In genomic region chr6:90222724-90223198, GRCh38 we compare ENCODE assay signal across 11 cellular contexts.
DNase-seq lines count a peak whose midpoint lies in the region; ATAC-seq and TF ChIP-seq lines count a peak whose summit lies in the region.
"Had no signal": no experiment of that assay in that cellular context is flagged by ENCODE, and none has a peak within 500 bp of the region (broad histone marks: within the 10 kb centered on the region; RNA-seq: fewer than 3 reads in every experiment).

No MANE protein-coding gene starts in this region.

- no peak overlapping the region for H3K23ac ChIP-seq in H9 (ENCODE audit: insufficient read length, low read depth, low read length)

- ATAC-seq in GM21723 (IDR thresholded peaks at IDR 0.05; ENCODE audit: unreplicated experiment): no peak

- H3K4ac ChIP-seq in H9 (ENCODE audit: low read depth, low read length): no peak overlapping the region

- no peak overlapping the region for H2BK5ac ChIP-seq in H9 (ENCODE audit: insufficient read length, low read length)

- no peak overlapping the region for H2AK5ac ChIP-seq in H9 (ENCODE audit: insufficient read length, low read length)

- H3K27ac ChIP-seq in H9 (ENCODE audit: insufficient read length, low read depth, low read length): no peak overlapping the region
- H3K27ac ChIP-seq in prostate gland: no peak overlapping the region

- peaks cover 4 to 12% (median 8%) of the 10 kb centered on the region in 3 experiments for H3K36me3 Mint-ChIP-seq in H9 (ENCODE audit: insufficient read depth in 1 of 3, low read depth in 3 of 3)

- H3K27me3 Mint-ChIP-seq in H9 (ENCODE audit: low read depth): no peaks in the 10 kb centered on the region

- no peak overlapping the region for H3K18ac ChIP-seq in H9 (ENCODE audit: insufficient read length, low read depth, low read length)

- no peaks in the 10 kb centered on the region for H4K20me1 ChIP-seq in H9 (ENCODE audit: control insufficient read depth, insufficient read depth, insufficient read length)

- peaks cover 7 to 12% of the 10 kb centered on the region in 2 experiments; a peak in 4 of 5 replicates for H3K9me3 Mint-ChIP-seq in H9

- no peaks in the 10 kb centered on the region for H3K23me2 ChIP-seq in H9 (ENCODE audit: insufficient read length, low read depth, low read length, poor library complexity, severe bottlenecking)

- H3K4me3 ChIP-seq in prostate gland: no peak overlapping the region

- no peak overlapping the region for H3K14ac ChIP-seq in H9 (ENCODE audit: insufficient read depth, low read length)

- no CpG with 5 or more reads among the region's 10 CpGs for WGBS in H9 (ENCODE audit: extremely low coverage, insufficient read length, low lambda C conversion rate)
- WGBS in prostate gland: 91% methylated on average over 10 of the region's 10 CpGs

- peaks cover 6% of the 10 kb centered on the region; the same call in 1 of the 2 replicates for H3K4me1 ChIP-seq in H9 (ENCODE audit: insufficient read depth, low read length)
- H3K4me1 ChIP-seq in prostate gland (replicated peaks): peaks cover 13% of the 10 kb centered on the region

- H4K5ac ChIP-seq in H9 (ENCODE audit: insufficient read length, low read depth, low read length): no peak overlapping the region

- no peak for TF ChIP-seq POLR2A in prostate gland (IDR thresholded peaks at IDR 0.05)

- no peak overlapping the region for H2AFZ ChIP-seq in H9 (ENCODE audit: low read length)

- H3K4me1 Mint-ChIP-seq in H9: peaks cover 8 to 13% of the 10 kb centered on the region in 2 experiments

- no peak overlapping the region for H3K4me3 Mint-ChIP-seq in H9
- H3K4me3 Mint-ChIP-seq: endodermal cell had no signal

- no peaks in the 10 kb centered on the region for H3K79me2 ChIP-seq in H9 (ENCODE audit: insufficient read depth, low read length)

- no peak overlapping the region for H3K9ac ChIP-seq in H9 (ENCODE audit: extremely low read depth, insufficient read length, low read length)

- TF ChIP-seq CTCF in H9 (conservative IDR thresholded peaks at IDR 0.05) (no peak), prostate gland (IDR thresholded peaks at IDR 0.05) (no peak)

- no peak overlapping the region for H2BK120ac ChIP-seq in H9 (ENCODE audit: low read depth, low read length, poor library complexity, severe bottlenecking)

- no peak overlapping the region for H3K27ac Mint-ChIP-seq in H9
- H3K27ac Mint-ChIP-seq: endodermal cell had no signal

- no peak overlapping the region for H2BK20ac ChIP-seq in H9 (ENCODE audit: low read depth, low read length, poor library complexity, severe bottlenecking)

- no peak overlapping the region for H2BK15ac ChIP-seq in H9 (ENCODE audit: low read depth, low read length)

- no peak overlapping the region for H3K4me2 ChIP-seq in H9 (ENCODE audit: insufficient read depth, insufficient read length, low read length)

- DNase-seq in ELR (ENCODE audit: low read depth) (peak; percentile 67), SW480 (ENCODE audit: low spot score) (peak; percentile 72), RPMI8226 (no peak), H9 (no peak), prostate gland (ENCODE audit: low spot score) (no peak)
- peak; percentile 19 for DNase-seq in activated naive CD8-positive, alpha-beta T cell treated with anti-CD3 and anti-CD28 coated beads, Interleukin-2, amount 50 U/mL, for 16 hours (ENCODE audit: low read depth, low spot score)
- peak; percentile 45 to 51 for DNase-seq in stimulated activated CD4-positive, alpha-beta T cell treated with anti-CD3 and anti-CD28 coated beads, Interleukin-1b, Interleukin-23, amount 100 ng/mL, for 4 hours (ENCODE audit: low read depth in 2 of 2)
- DNase-seq: endodermal cell, NCI-H187, occipital lobe had no signal

- no peak overlapping the region for H4K8ac ChIP-seq in H9 (replicated peaks; ENCODE audit: insufficient read length, low read depth, low read length)

- no peaks in the 10 kb centered on the region for H3K36me3 ChIP-seq in prostate gland

- no peaks in the 10 kb centered on the region for H3K79me1 ChIP-seq in H9 (ENCODE audit: insufficient read depth, low read depth, low read length, poor library complexity, severe bottlenecking)

- no peak overlapping the region for H3T11ph ChIP-seq in H9 (ENCODE audit: low read length)

- no peaks in the 10 kb centered on the region for H3K27me3 ChIP-seq in H9 (ENCODE audit: insufficient read depth, low read length)
- no peaks in the 10 kb centered on the region for H3K27me3 ChIP-seq in prostate gland (replicated peaks; ENCODE audit: insufficient read depth)

- H3K9me3 ChIP-seq in H9 (ENCODE audit: control insufficient read depth, low read depth, low read length) (no peaks in the 10 kb centered on the region), prostate gland (no peaks in the 10 kb centered on the region)

- no peak overlapping the region for H3K56ac ChIP-seq in H9 (ENCODE audit: insufficient read length, low read depth, low read length)

- no peak overlapping the region for H4K91ac ChIP-seq in H9 (ENCODE audit: insufficient read length, low read depth, low read length)

- intact Hi-C loops in prostate gland (cut with DNase I): loop anchor here (5.0 kb wide), 1 partner anchor 145 kb away; no protein-coding TSS in a partner anchor

- no peak overlapping the region for H2BK12ac ChIP-seq in H9 (ENCODE audit: insufficient read length, low read depth, low read length)

Comparison
In these comparisons a context has a peak if more than half of its experiments do, and no peak if none do; other contexts are left out.
1. DNase-seq: peak in ELR (single experiment), SW480 (single experiment), activated naive CD8-positive, alpha-beta T cell treated with anti-CD3 and anti-CD28 coated beads, Interleukin-2, amount 50 U/mL, for 16 hours (single experiment) and stimulated activated CD4-positive, alpha-beta T cell treated with anti-CD3 and anti-CD28 coated beads, Interleukin-1b, Interleukin-23, amount 100 ng/mL, for 4 hours (2 of 2); none in RPMI8226 (single experiment), H9 (single experiment) and prostate gland (single experiment).